Comparison of ENCODE assay signal across 8 cellular contexts in the genomic region with DNA sequence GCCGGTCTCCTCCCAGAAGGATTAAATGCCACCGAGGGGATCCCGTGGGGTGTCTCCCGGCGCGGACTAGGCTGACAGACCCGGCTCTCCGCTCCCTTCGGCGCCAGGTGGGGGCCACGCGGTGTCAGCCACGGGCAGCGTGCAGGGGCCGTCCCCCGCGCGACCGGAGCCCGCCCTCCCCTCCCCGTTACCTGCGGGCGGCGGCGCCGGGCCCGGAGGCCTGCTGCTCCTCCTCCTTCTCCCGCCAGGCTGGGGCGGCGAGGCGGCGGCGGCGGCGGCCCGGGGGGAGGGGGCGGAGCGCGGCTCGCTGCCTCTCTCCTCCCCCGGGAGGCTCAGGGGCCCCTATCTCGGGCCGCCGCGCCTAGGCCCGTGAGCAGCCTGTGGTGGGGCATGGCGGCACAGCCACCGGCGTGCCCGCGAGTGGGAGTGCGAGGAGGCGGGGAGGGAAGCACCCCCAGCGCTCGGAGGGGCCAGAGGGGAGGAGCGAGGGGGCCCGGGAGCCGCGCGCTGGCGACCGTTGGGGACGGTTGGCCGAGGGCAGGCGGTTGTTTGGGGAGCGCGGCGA. TPM values are rescaled to one million over a fixed set of nuclear protein-coding genes. Genes with fewer than 3 reads are reported as not detected.
DNase-seq lines count a peak whose midpoint lies in the region; ATAC-seq and TF ChIP-seq lines count a peak whose summit lies in the region.

No MANE protein-coding gene starts in this region.

- ATAC-seq in GM21786 (IDR thresholded peaks at IDR 0.05; ENCODE audit: unreplicated experiment) = peak; percentile 42

- peak overlapping the region; percentile 95 for H3K27ac ChIP-seq in KOPT-K1 (ENCODE audit: low read depth, low read length, poor library complexity, severe bottlenecking)
- peak overlapping the region; percentile 96 for H3K27ac ChIP-seq in VCaP
- peak overlapping the region; percentile 97 to 98 for H3K27ac ChIP-seq in breast epithelium

- H3K4me3 ChIP-seq in breast epithelium = peak overlapping the region; percentile 84 to 92 (median 86)

- TF ChIP-seq CTCF in GM10266 (IDR thresholded peaks at IDR 0.05; ENCODE audit: control insufficient read depth, insufficient read depth, low read depth, missing control alignments) (no peak), VCaP (conservative IDR thresholded peaks at IDR 0.05) (no peak), breast epithelium (IDR thresholded peaks at IDR 0.05) (no peak)

- H3K9me3 ChIP-seq in KOPT-K1 (ENCODE audit: insufficient read depth, low read length, poor library complexity, severe bottlenecking) (no peaks in the 10 kb centered on the region), breast epithelium (no peaks in the 10 kb centered on the region)

- DNase-seq in GM10266 (ENCODE audit: extremely low spot score) (peak; percentile 84), breast epithelium (ENCODE audit: low spot score in 2 of 2) (peak; percentile 39 to 54), islet precursor cell (peak; percentile 76), GDM1 (lab: John Stamatoyannopoulos, UW) (no peak)
- DNase-seq in stimulated activated CD4-positive, alpha-beta T cell treated with anti-CD3 and anti-CD28 coated beads, Interleukin-15, amount 100 ng/mL, for 1 hour (ENCODE audit: low read depth in 1 of 2, low spot score in 1 of 2) = peak; percentile 51 to 58

- no peaks in the 10 kb centered on the region for H3K4me1 ChIP-seq in breast epithelium

- intact Hi-C loops in breast epithelium (cut with DNase I; ENCODE audit: low total_unique reads) = no loop called here

- no peaks in the 10 kb centered on the region for H3K27me3 ChIP-seq in breast epithelium

- TF ChIP-seq POLR2A in breast epithelium (IDR thresholded peaks at IDR 0.05) = no peak

- peaks cover 9% of the 10 kb centered on the region for H3K36me3 ChIP-seq in KOPT-K1 (ENCODE audit: insufficient read depth, low read length)
- H3K36me3 ChIP-seq in breast epithelium = no peaks in the 10 kb centered on the region

RNA-seq across cellular contexts. Expression of gene ZBTB44, which starts 0.5 kb away (rescaled TPM):
- 100 to 1,000 TPM in 2 of 3 donors, 10 to 100 TPM in 1; 73.8 to 111 (median 107) TPM for total RNA-seq in breast epithelium
